14 cellular contexts compared by ENCODE assay signal in the genomic region with DNA sequence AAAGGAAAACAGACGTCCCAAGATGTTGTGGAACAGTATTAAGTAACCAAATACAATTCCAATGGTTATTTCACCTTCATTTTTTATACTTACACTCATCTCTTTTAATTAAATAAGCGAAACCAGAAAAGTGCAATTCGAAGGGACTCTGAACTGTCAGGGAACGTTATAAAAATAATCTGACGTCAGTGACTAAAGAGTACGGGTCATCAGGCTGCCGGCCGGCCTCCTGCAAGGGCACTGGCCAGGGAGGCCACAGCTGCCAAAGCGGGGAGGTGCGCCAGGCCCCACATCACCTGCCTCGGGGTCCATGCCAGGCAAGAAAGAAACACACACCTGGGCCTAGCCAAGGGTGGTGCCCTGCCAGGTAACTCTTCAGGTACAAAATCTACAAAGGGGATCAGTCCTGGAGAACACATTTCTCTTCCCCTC.
DNase-seq lines count a peak whose midpoint lies in the region; ATAC-seq and TF ChIP-seq lines count a peak whose summit lies in the region.
"Had no signal": no experiment of that assay in that cellular context is flagged by ENCODE, and none has a peak within 500 bp of the region (broad histone marks: within the 10 kb centered on the region; RNA-seq: fewer than 3 reads in every experiment).

No MANE protein-coding gene starts in this region.

- H3K36me3 ChIP-seq in breast epithelium (no peaks in the 10 kb centered on the region), psoas muscle (ENCODE audit: insufficient read depth in 1 of 2, low read depth in 1 of 2) (no peaks in the 10 kb centered on the region)

- no peaks in the 10 kb centered on the region for H3K9me3 ChIP-seq in breast epithelium
- no peaks in the 10 kb centered on the region for H3K9me3 ChIP-seq in right cardiac atrium (ENCODE audit: control insufficient read depth, low read length)
- no peaks in the 10 kb centered on the region for H3K9me3 ChIP-seq in psoas muscle
- H3K9me3 ChIP-seq: SK-N-SH had no signal

- CTCF ChIA-PET in MCF 10A (lab: Yijun Ruan, JAX) = interaction anchor here (0.9 kb wide), 1 partner anchor 298 kb away, joined by 3 read pairs; no protein-coding TSS in a partner anchor

- POLR2A ChIA-PET in MCF 10A (lab: Yijun Ruan, JAX) = interaction anchor here (0.5 to 1.2 kb wide), 2 partner anchors 134 to 291 kb away, joined by 3 to 5 read pairs; no protein-coding TSS in a partner anchor

- TF ChIP-seq CTCF in breast epithelium (IDR thresholded peaks at IDR 0.05) (no peak), MCF 10A (IDR thresholded peaks at IDR 0.05; ENCODE audit: unreplicated experiment) (no peak), psoas muscle (IDR thresholded peaks at IDR 0.05) (no peak)

- peak overlapping the region; percentile 86 to 94 for H3K27ac ChIP-seq in breast epithelium
- peak overlapping the region; percentile 92 for H3K27ac ChIP-seq in right cardiac atrium (ENCODE audit: low read length)
- peak overlapping the region; percentile 54 for H3K27ac ChIP-seq in psoas muscle

- DNase-seq in breast epithelium (ENCODE audit: low spot score in 2 of 2) = peak in 1 of 2 donors; percentile 66
- DNase-seq in MCF 10A (ENCODE audit: unreplicated experiment) = no peak
- peak; percentile 54 to 83 (median 75) for DNase-seq in right cardiac atrium
- DNase-seq in psoas muscle = peak; percentile 41 to 58
- DNase-seq in SKM-1 treated with dmso at 0.1 percent for 144 hours (lab: John Stamatoyannopoulos, UW; ENCODE audit: unreplicated experiment) = no peak
- no peak for DNase-seq in DMS 273 treated with DMSO at 0.1 percent for 48 hours (lab: John Stamatoyannopoulos, UW)
- DNase-seq: Calu3; cerebellar nuclear complex; NCI-H774; SK-N-SH; stimulated activated CD4-positive, alpha-beta T cell treated with anti-CD3 and anti-CD28 coated beads, Interleukin-12 subunit alpha, Interleukin-12 subunit beta, amount 100 ng/mL, for 4 hours had no signal

- WGBS in right cardiac atrium = 53% methylated on average over 11 of the region's 11 CpGs
- WGBS in psoas muscle, 3 donors = 40 to 65% (median 41%) methylated on average over 11 of the region's 11 CpGs

- H3K4me3 ChIP-seq in breast epithelium (no peak overlapping the region), right cardiac atrium (ENCODE audit: low read length) (no peak overlapping the region), psoas muscle (no peak overlapping the region)

- no TSS peak for BruUV-seq in MCF 10A (replicated peaks; lab: Mats Ljungman, UMichigan)

- H3K4me1 ChIP-seq in breast epithelium (peaks cover 3 to 12% of the 10 kb centered on the region in 2 donors), right cardiac atrium (ENCODE audit: control insufficient read depth, insufficient read depth, low read length) (peaks cover 6% of the 10 kb centered on the region), psoas muscle (peaks cover 11% of the 10 kb centered on the region)

- H3K27ac Mint-ChIP-seq in MCF 10A (ENCODE audit: low read depth, unreplicated experiment) = no peak overlapping the region
- H3K27ac Mint-ChIP-seq: activated T-helper 2 cell treated with anti-CD3 and anti-CD28 coated beads, Interferon-gamma antibody, Interleukin-2, Interleukin-4, amounts not matched to agents 10 μg/mL and 5 μg/mL and 100 μg/mL, durations not matched to agents 14 hours and 24 hours and 36 hours had no signal

- H3K27me3 ChIP-seq in breast epithelium (no peaks in the 10 kb centered on the region), right cardiac atrium (ENCODE audit: control insufficient read depth, insufficient read depth) (no peaks in the 10 kb centered on the region), psoas muscle (ENCODE audit: insufficient read depth in 3 of 3, low read length in 2 of 3) (peaks cover 0 to 3% (median 0%) of the 10 kb centered on the region in 3 donors)

- intact Hi-C loops in breast epithelium (cut with DNase I; ENCODE audit: low total_unique reads) (loop anchor here (5.0 to 10.0 kb wide), 3 partner anchors 228 to 828 kb away; no protein-coding TSS in a partner anchor), MCF 10A (cut with micrococcal nuclease) (no loop called here), right cardiac atrium (cut with DNase I) (no loop called here), psoas muscle (cut with DNase I) (loop anchor here (5.0 to 10.0 kb wide), 2 partner anchors 536 to 538 kb away; no protein-coding TSS in a partner anchor)

- no peaks in the 10 kb centered on the region for H3K9me3 Mint-ChIP-seq in MCF 10A (ENCODE audit: unreplicated experiment)
- H3K9me3 Mint-ChIP-seq: activated T-helper 2 cell treated with anti-CD3 and anti-CD28 coated beads, Interferon-gamma antibody, Interleukin-2, Interleukin-4, amounts not matched to agents 10 μg/mL and 5 μg/mL and 100 μg/mL, durations not matched to agents 14 hours and 24 hours and 36 hours had no signal

- H3K36me3 Mint-ChIP-seq in MCF 10A (ENCODE audit: insufficient read depth, unreplicated experiment) = no peaks in the 10 kb centered on the region

- ATAC-seq in right cardiac atrium (peak; percentile 27 to 48), psoas muscle (peak in 1 of 4 donors; percentile 38), HG02885 (IDR thresholded peaks at IDR 0.05; ENCODE audit: poor library complexity, unreplicated experiment) (no peak), GM21515 (IDR thresholded peaks at IDR 0.05; ENCODE audit: unreplicated experiment) (no peak)

- H3K4me1 Mint-ChIP-seq in MCF 10A (ENCODE audit: insufficient read depth, unreplicated experiment) = peaks cover 5% of the 10 kb centered on the region

- no peak overlapping the region for H3K4me3 Mint-ChIP-seq in MCF 10A (ENCODE audit: unreplicated experiment)

- no peak for TF ChIP-seq POLR2A in breast epithelium (IDR thresholded peaks at IDR 0.05)

- H3K27me3 Mint-ChIP-seq in MCF 10A (ENCODE audit: insufficient read depth, unreplicated experiment) = no peaks in the 10 kb centered on the region

Comparison
In these comparisons a context has a peak if more than half of its experiments do, and no peak if none do; other contexts are left out.
1. intact Hi-C loops: an anchor here in breast epithelium (5.0 to 10.0 kb wide) and psoas muscle (5.0 to 10.0 kb wide); none called in MCF 10A and right cardiac atrium.
2. DNase-seq: peak in right cardiac atrium (3 of 3) and psoas muscle (2 of 2); none in MCF 10A (single experiment), SKM-1 treated with dmso at 0.1 percent for 144 hours (single experiment) and DMS 273 treated with DMSO at 0.1 percent for 48 hours (single experiment).
3. ATAC-seq: peak in right cardiac atrium (2 of 2); none in HG02885 (single experiment) and GM21515 (single experiment).
4. Peak in every context shown above with its lines, with median percentiles within 50 percentile points of each other: H3K27ac ChIP-seq.